In genomic region chr10:101612086-101612485, GRCh38 we compare ENCODE assay signal across 11 cellular contexts.
"Had no signal": no experiment of that assay in that cellular context is flagged by ENCODE, and none has a peak within 500 bp of the region (broad histone marks: within the 10 kb centered on the region; RNA-seq: fewer than 3 reads in every experiment).

No MANE protein-coding gene starts in this region.

- H3K36me3 Mint-ChIP-seq: activated naive CD8-positive, alpha-beta T cell had no signal

- H3K27me3 ChIP-seq: heart left ventricle, ovary, tibial artery, uterus had no signal

- H3K4me3 Mint-ChIP-seq: activated CD4-positive, alpha-beta T cell treated with anti-CD3 and anti-CD28 coated beads, Interleukin-2, amount 10 ng/mL, durations not matched to agents 7 days and 5 days; activated naive CD8-positive, alpha-beta T cell; T-helper 1 cell treated with Interleukin-12 subunit alpha and Interleukin-12 subunit beta and Interleukin-4 antibody, amounts not matched to agents 30 μg/mL and 1 μg/mL, for 36 hours; WTC11 had no signal

- H3K27me3 Mint-ChIP-seq: activated CD4-positive, alpha-beta T cell treated with anti-CD3 and anti-CD28 coated beads, Interleukin-2, amount 10 ng/mL, durations not matched to agents 7 days and 5 days; activated naive CD8-positive, alpha-beta T cell had no signal

- DNase-seq: aorta; heart left ventricle; ovary; stimulated activated CD4-positive, alpha-beta T cell treated with anti-CD3 and anti-CD28 coated beads, Interleukin-4, amount 100 ng/mL, for 24 hours; tibial artery; uterus had no signal

- H3K4me3 ChIP-seq: heart left ventricle, ovary, tibial artery, uterus had no signal

- H3K9me3 ChIP-seq: heart left ventricle, ovary, tibial artery, uterus had no signal

- H3K27ac ChIP-seq: heart left ventricle, ovary, tibial artery, uterus had no signal

- H3K4me1 ChIP-seq: uterus had no signal

- H3K9me3 Mint-ChIP-seq: activated CD4-positive, alpha-beta T cell treated with anti-CD3 and anti-CD28 coated beads, Interleukin-2, amount 10 ng/mL, durations not matched to agents 7 days and 5 days; neural crest cell; T-helper 1 cell treated with Interleukin-12 subunit alpha and Interleukin-12 subunit beta and Interleukin-4 antibody, amounts not matched to agents 30 μg/mL and 1 μg/mL, for 36 hours; WTC11 had no signal

- ATAC-seq: WTC11 had no signal

- H3K36me3 ChIP-seq: uterus had no signal
